In the genomic region with DNA sequence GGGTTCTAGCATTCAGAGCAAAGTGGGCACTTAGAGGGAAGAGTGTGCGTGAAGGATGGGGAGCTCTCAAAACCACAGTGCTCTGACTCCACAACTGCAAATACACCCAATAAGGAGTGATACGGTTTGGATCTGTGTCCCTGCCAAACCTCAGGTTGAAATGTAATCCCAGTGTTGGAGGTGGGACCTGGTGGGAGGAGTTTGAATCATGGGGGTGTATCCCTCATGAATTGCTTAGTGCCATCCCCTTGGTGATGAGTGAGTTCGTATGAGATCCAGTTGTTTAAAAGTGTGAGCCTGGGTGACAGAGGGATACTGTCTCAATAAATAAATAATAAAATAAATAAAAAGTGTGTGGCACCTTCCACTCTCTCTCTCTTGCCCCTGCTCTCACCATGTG, we compare ENCODE assay signal across 23 cellular contexts. TPM values are rescaled to one million over a fixed set of nuclear protein-coding genes. Genes with fewer than 3 reads are reported as not detected.
DNase-seq lines count a peak whose midpoint lies in the region; ATAC-seq, FAIRE-seq and TF ChIP-seq lines count a peak whose summit lies in the region.
"Had no signal": no experiment of that assay in that cellular context is flagged by ENCODE, and none has a peak within 500 bp of the region (broad histone marks: within the 10 kb centered on the region; RNA-seq: fewer than 3 reads in every experiment).

No MANE protein-coding gene starts in this region.

- H4K20me1 ChIP-seq in endothelial cell of umbilical vein (replicated peaks; ENCODE audit: control insufficient read depth, extremely low read depth, insufficient read depth, low read length), result no peaks in the 10 kb centered on the region

- no peak for FAIRE-seq in endothelial cell of umbilical vein (lab: Jason Lieb, UNC)
- FAIRE-seq: A549, HTR-8/SVneo, RCC 7860 had no signal

- H3K27ac ChIP-seq in SK-N-MC (peak overlapping the region; percentile 85; the same call in 1 of the 2 replicates), endothelial cell of umbilical vein (ENCODE audit: insufficient read depth, low read depth, low read length) (peak overlapping the region; percentile 58)
- H3K27ac ChIP-seq: A549, KMS-11, SJSA1 had no signal

- intact Hi-C loops in endothelial cell of umbilical vein (cut with micrococcal nuclease), result loop anchor here (5.0 kb wide), 4 partner anchors 56 to 1364 kb away; no protein-coding TSS in a partner anchor

- no peaks in the 10 kb centered on the region for H3K36me3 ChIP-seq in SK-N-MC (ENCODE audit: insufficient read depth, low read length)
- no peaks in the 10 kb centered on the region for H3K36me3 ChIP-seq in endothelial cell of umbilical vein (ENCODE audit: control insufficient read depth in 2 of 2, extremely low read depth in 1 of 2, insufficient read depth in 2 of 2, low read length in 2 of 2)
- H3K36me3 ChIP-seq: SJSA1 had no signal

- TF ChIP-seq CTCF in HFFc6 (IDR thresholded peaks at IDR 0.05) (no peak), endothelial cell of umbilical vein (IDR thresholded peaks at IDR 0.05; ENCODE audit: extremely low read depth in 1 of 2, insufficient read depth in 1 of 2, low read depth in 1 of 2, low read length in 2 of 2) (no peak), GM13977 (IDR thresholded peaks at IDR 0.05; ENCODE audit: extremely low read depth, insufficient read depth, missing control alignments) (no peak)

- no peak overlapping the region for H3K4me2 ChIP-seq in endothelial cell of umbilical vein (ENCODE audit: insufficient read depth, low read length)
- H3K4me2 ChIP-seq: A549, KMS-11 had no signal

- in situ Hi-C loops in GM13977 (cut with MboI; ENCODE audit: low pct_unique_long_range_greater_than_20kb, low sequenced_read_pairs, unreplicated experiment), result loop anchor here (10.0 kb wide), 1 partner anchor 419 kb away; no protein-coding TSS in a partner anchor

- H2AFZ ChIP-seq in endothelial cell of umbilical vein (ENCODE audit: low read depth, low read length), result peak overlapping the region; percentile 88

- H3K4me1 Mint-ChIP-seq in HFFc6 (ENCODE audit: low read depth), result peaks cover 20% of the 10 kb centered on the region
- H3K4me1 Mint-ChIP-seq: B cell, CD14-positive monocyte had no signal

- CTCF ChIA-PET in endothelial cell of umbilical vein (lab: Charles Lee), result interaction anchor here (1.0 to 2.0 kb wide), 7 partner anchors 19 to 1385 kb away, joined by 3 to 8 read pairs (median 3); no protein-coding TSS in a partner anchor

- dilution Hi-C loops in endothelial cell of umbilical vein (cut with MboI; ENCODE audit: extremely low pct_ligation_motif_present, low sequenced_read_pairs), result no loop called here

- H3K9me1 ChIP-seq in endothelial cell of umbilical vein (replicated peaks; ENCODE audit: control insufficient read depth, extremely low read depth, insufficient read depth, low read length), result no peaks in the 10 kb centered on the region

- H3K4me3 ChIP-seq in SK-N-MC (no peak overlapping the region), endothelial cell of umbilical vein (replicated peaks in 1 of 3; ENCODE audit: insufficient read depth in 1 of 3, low read depth in 1 of 3, low read length in 3 of 3) (no peak overlapping the region)
- H3K4me3 ChIP-seq: A549, SJSA1 had no signal

- POLR2A ChIA-PET in endothelial cell of umbilical vein (lab: Charles Lee), result no interaction called here

- TF ChIP-seq POLR2A in endothelial cell of umbilical vein (IDR thresholded peaks at IDR 0.05; ENCODE audit: low read depth, low read length) (no peak), GM18505 (IDR thresholded peaks at IDR 0.05; ENCODE audit: borderline replicate concordance, extremely low read depth, insufficient read depth, insufficient read length) (no peak)

- H3K79me2 ChIP-seq in endothelial cell of umbilical vein (ENCODE audit: control insufficient read depth, insufficient read depth, low read length), result no peaks in the 10 kb centered on the region

- H3K27ac Mint-ChIP-seq in HFFc6, result peak overlapping the region; percentile 20; the same call in 1 of the 2 replicates
- H3K27ac Mint-ChIP-seq: B cell; T-helper 1 cell treated with Interleukin-12 subunit alpha and Interleukin-12 subunit beta and Interleukin-4 antibody, amounts not matched to agents 30 μg/mL and 1 μg/mL, for 36 hours had no signal

- H3K27me3 Mint-ChIP-seq in HFFc6 (ENCODE audit: insufficient read depth), result peaks cover 4% of the 10 kb centered on the region; the same call in 1 of the 2 replicates

- BruUV-seq in endothelial cell of umbilical vein (replicated peaks; lab: Mats Ljungman, UMichigan), result no TSS peak

- DNase-seq in HFFc6 (no peak), SK-N-MC (ENCODE audit: low read depth, low spot score) (no peak), endothelial cell of umbilical vein (ENCODE audit: low read depth, low spot score) (no peak), renal cortical epithelial cell (ENCODE audit: low read depth) (peak; percentile 8), GM19240 (ENCODE audit: insufficient read length, low spot score) (no peak), GM13977 (ENCODE audit: low spot score) (no peak)
- DNase-seq: GOT3, MV-4-11, NCI-H1694 treated with DMSO at 0.1 percent for 48 hours, NCI-H2107, NCI-H510A treated with DMSO at 0.1 percent for 48 hours, NCI-H748 treated with DMSO at 0.1 percent for 48 hours had no signal

- no peak for ATAC-seq in GM18505 (IDR thresholded peaks at IDR 0.05; ENCODE audit: unreplicated experiment)
- ATAC-seq: A549, HCT116 had no signal

- H3K9me3 ChIP-seq in SK-N-MC (ENCODE audit: low read depth, low read length) (no peaks in the 10 kb centered on the region), endothelial cell of umbilical vein (replicated peaks; ENCODE audit: control insufficient read depth, insufficient read depth, low read length) (no peaks in the 10 kb centered on the region)
- H3K9me3 ChIP-seq: A549, SJSA1 had no signal

- 0 out of 2 replicates have a peak, but pooled peaks cover 3% of the 10 kb centered on the region for H3K9me3 Mint-ChIP-seq in HFFc6
- H3K9me3 Mint-ChIP-seq: T-helper 1 cell treated with Interleukin-12 subunit alpha and Interleukin-12 subunit beta and Interleukin-4 antibody, amounts not matched to agents 30 μg/mL and 1 μg/mL, for 36 hours had no signal

- H3K4me1 ChIP-seq in endothelial cell of umbilical vein (ENCODE audit: control insufficient read depth, extremely low read depth, insufficient read depth, low read length), result peaks cover 12% of the 10 kb centered on the region
- H3K4me1 ChIP-seq: A549, SJSA1 had no signal

- H3K36me3 Mint-ChIP-seq in HFFc6 (ENCODE audit: low read depth), result peaks cover 1% of the 10 kb centered on the region; the same call in 1 of the 2 replicates
- H3K36me3 Mint-ChIP-seq: CD14-positive monocyte had no signal

- H3K27me3 ChIP-seq in endothelial cell of umbilical vein (ENCODE audit: control insufficient read depth in 2 of 2, insufficient read depth in 2 of 2, low read length in 2 of 2), result no peaks in the 10 kb centered on the region
- H3K27me3 ChIP-seq: SJSA1 had no signal

- H3K9ac ChIP-seq in SK-N-MC (ENCODE audit: insufficient read length), result no peak overlapping the region
- no peak overlapping the region for H3K9ac ChIP-seq in endothelial cell of umbilical vein (replicated peaks; ENCODE audit: extremely low read depth, insufficient read depth, low read length)
- H3K9ac ChIP-seq: KMS-11 had no signal

- H3K4me3 Mint-ChIP-seq in HFFc6, result no peak overlapping the region
- H3K4me3 Mint-ChIP-seq: B cell; CD14-positive monocyte; T-helper 1 cell treated with Interleukin-12 subunit alpha and Interleukin-12 subunit beta and Interleukin-4 antibody, amounts not matched to agents 30 μg/mL and 1 μg/mL, for 36 hours had no signal

TF ChIP-seq in endothelial cell of umbilical vein, 7 proteins besides CTCF, POLR2A, EP300 and RAD21:
- TF ChIP-seq EZH2 (IDR thresholded peaks at IDR 0.05; ENCODE audit: borderline replicate concordance, low read depth, low read length, severe bottlenecking) (no peak), POLR2AphosphoS5 (IDR thresholded peaks at IDR 0.05; ENCODE audit: insufficient read depth, low read depth, low read length) (no peak), JUN (IDR thresholded peaks at IDR 0.05; ENCODE audit: borderline replicate concordance, insufficient read depth, insufficient read length, low read depth) (no peak), FOS (IDR thresholded peaks at IDR 0.05; ENCODE audit: borderline replicate concordance, insufficient read depth, low read length) (no peak), MYC (IDR thresholded peaks at IDR 0.05; ENCODE audit: low read depth, low read length) (no peak), GATA2 (IDR thresholded peaks at IDR 0.05; ENCODE audit: insufficient read depth, insufficient read length, low read depth, low read length) (no peak)
- TF ChIP-seq, protein P1, sequence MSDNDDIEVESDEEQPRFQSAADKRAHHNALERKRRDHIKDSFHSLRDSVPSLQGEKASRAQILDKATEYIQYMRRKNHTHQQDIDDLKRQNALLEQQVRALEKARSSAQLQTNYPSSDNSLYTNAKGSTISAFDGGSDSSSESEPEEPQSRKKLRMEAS (IDR thresholded peaks at IDR 0.05; ENCODE audit: insufficient read depth, insufficient read length), result no peak

RNA-seq across cellular contexts. Expression of a gene that starts 50.3 kb away (rescaled TPM):
- 10 to 100 TPM; 25.5 to 39.3 (median 36.9) TPM for total RNA-seq in HFFc6 (2021; fragmentation: NEBNext Ultra II Directional; extraction: Animal tissue kit (Norgen Biotek cat#: 25700))
- total RNA-seq in endothelial cell of umbilical vein, result 10.4 and 16.9 TPM in 2 replicates
- 5.1 and 6.0 TPM in 2 replicates for polyA plus RNA-seq in endothelial cell of umbilical vein
- polyA plus RNA-seq in endothelial cell of umbilical vein (2011; cell fraction: cytosol; rRNA removed), result 5.5 and 7.1 TPM in 2 replicates
- polyA plus RNA-seq in endothelial cell of umbilical vein (2011; cell fraction: nucleus; rRNA removed), result 8.0 and 8.8 TPM in 2 replicates
- 5.5 and 9.0 TPM in 2 replicates for polyA plus RNA-seq in endothelial cell of umbilical vein (2012)
- polyA minus RNA-seq in endothelial cell of umbilical vein, result 10.1 and 12.0 TPM in 2 replicates
- not detected for polyA minus RNA-seq in endothelial cell of umbilical vein (2011; cell fraction: cytosol; rRNA and poly(A)+ RNA removed)
- polyA minus RNA-seq in endothelial cell of umbilical vein (2011; cell fraction: nucleus; rRNA and poly(A)+ RNA removed), result 22.0 and 38.6 TPM in 2 replicates
- total RNA-seq in renal cortical epithelial cell, result under 0.01 and 0.15 TPM in 2 replicates
- total RNA-seq: B cell, OCI-LY7 had no signal
- polyA plus RNA-seq: CD14-positive monocyte had no signal
